1 cellular context compared by ENCODE assay signal in the genomic region with DNA sequence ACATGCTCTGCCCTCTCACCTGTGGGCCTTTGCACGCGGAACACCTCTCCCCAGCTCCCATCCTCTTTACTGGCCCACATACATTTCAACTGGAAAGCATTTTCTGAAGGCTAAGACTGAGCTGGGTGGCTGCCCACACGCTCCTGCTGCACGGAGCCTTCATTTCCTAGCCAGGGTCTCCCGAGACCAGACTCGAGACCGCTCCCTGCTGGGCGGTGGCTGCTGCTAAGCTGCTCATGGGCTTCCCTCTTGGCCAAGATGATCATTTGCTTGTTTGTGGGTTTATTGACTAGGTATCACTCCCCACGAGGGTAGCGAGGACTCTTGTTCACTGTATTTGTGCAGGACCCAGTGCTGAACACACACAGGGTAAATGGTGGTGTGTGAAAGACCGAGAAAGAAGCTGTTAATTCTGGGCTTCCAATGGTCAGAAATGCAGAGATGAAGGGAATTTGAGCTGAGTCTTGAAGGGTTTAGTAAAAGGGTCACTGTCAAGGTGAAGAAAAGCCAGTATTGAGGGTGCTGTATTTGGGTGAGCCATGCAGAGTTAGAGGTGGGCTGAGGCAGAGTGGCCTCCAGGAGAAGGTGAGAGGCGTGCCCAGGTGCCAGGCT.
TF ChIP-seq lines count a peak whose summit lies in the region.

No MANE protein-coding gene starts in this region.

TF ChIP-seq in HepG2, 621 proteins besides CTCF, POLR2A, EP300 and RAD21 (continued from another document and continues in another):
- TF ChIP-seq, protein P1, sequence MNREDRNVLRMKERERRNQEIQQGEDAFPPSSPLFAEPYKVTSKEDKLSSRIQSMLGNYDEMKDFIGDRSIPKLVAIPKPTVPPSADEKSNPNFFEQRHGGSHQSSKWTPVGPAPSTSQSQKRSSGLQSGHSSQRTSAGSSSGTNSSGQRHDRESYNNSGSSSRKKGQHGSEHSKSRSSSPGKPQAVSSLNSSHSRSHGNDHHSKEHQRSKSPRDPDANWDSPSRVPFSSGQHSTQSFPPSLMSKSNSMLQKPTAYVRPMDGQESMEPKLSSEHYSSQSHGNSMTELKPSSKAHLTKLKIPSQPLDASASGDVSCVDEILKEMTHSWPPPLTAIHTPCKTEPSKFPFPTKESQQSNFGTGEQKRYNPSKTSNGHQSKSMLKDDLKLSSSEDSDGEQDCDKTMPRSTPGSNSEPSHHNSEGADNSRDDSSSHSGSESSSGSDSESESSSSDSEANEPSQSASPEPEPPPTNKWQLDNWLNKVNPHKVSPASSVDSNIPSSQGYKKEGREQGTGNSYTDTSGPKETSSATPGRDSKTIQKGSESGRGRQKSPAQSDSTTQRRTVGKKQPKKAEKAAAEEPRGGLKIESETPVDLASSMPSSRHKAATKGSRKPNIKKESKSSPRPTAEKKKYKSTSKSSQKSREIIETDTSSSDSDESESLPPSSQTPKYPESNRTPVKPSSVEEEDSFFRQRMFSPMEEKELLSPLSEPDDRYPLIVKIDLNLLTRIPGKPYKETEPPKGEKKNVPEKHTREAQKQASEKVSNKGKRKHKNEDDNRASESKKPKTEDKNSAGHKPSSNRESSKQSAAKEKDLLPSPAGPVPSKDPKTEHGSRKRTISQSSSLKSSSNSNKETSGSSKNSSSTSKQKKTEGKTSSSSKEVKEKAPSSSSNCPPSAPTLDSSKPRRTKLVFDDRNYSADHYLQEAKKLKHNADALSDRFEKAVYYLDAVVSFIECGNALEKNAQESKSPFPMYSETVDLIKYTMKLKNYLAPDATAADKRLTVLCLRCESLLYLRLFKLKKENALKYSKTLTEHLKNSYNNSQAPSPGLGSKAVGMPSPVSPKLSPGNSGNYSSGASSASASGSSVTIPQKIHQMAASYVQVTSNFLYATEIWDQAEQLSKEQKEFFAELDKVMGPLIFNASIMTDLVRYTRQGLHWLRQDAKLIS (CRISPR knock-in tag; IDR thresholded peaks at IDR 0.05) = no peak
- TF ChIP-seq, protein P2, sequence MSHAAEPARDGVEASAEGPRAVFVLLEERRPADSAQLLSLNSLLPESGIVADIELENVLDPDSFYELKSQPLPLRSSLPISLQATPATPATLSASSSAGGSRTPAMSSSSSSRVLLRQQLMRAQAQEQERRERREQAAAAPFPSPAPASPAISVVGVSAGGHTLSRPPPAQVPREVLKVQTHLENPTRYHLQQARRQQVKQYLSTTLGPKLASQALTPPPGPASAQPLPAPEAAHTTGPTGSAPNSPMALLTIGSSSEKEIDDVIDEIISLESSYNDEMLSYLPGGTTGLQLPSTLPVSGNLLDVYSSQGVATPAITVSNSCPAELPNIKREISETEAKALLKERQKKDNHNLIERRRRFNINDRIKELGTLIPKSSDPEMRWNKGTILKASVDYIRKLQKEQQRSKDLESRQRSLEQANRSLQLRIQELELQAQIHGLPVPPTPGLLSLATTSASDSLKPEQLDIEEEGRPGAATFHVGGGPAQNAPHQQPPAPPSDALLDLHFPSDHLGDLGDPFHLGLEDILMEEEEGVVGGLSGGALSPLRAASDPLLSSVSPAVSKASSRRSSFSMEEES (CRISPR knock-in tag; IDR thresholded peaks at IDR 0.05) = no peak
- TF ChIP-seq PCBP2 (optimal IDR thresholded peaks at IDR 0.05; ENCODE audit: low read depth, low read length, poor library complexity, severe bottlenecking) = no peak
- TF ChIP-seq CREM (IDR thresholded peaks at IDR 0.05) = no peak
- TF ChIP-seq CREM (CRISPR knock-in tag; IDR thresholded peaks at IDR 0.05) = no peak
- TF ChIP-seq ZNF83 (CRISPR knock-in tag; IDR thresholded peaks at IDR 0.05; ENCODE audit: borderline replicate concordance) = no peak
- 0 out of 2 replicates have a peak, but pooled peaks have one; percentile 20 for TF ChIP-seq GZF1 (CRISPR knock-in tag; IDR thresholded peaks at IDR 0.05)
- TF ChIP-seq, protein P3, sequence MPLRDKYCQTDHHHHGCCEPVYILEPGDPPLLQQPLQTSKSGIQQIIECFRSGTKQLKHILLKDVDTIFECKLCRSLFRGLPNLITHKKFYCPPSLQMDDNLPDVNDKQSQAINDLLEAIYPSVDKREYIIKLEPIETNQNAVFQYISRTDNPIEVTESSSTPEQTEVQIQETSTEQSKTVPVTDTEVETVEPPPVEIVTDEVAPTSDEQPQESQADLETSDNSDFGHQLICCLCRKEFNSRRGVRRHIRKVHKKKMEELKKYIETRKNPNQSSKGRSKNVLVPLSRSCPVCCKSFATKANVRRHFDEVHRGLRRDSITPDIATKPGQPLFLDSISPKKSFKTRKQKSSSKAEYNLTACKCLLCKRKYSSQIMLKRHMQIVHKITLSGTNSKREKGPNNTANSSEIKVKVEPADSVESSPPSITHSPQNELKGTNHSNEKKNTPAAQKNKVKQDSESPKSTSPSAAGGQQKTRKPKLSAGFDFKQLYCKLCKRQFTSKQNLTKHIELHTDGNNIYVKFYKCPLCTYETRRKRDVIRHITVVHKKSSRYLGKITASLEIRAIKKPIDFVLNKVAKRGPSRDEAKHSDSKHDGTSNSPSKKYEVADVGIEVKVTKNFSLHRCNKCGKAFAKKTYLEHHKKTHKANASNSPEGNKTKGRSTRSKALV (CRISPR knock-in tag; IDR thresholded peaks at IDR 0.05) = no peak
- TF ChIP-seq ZNF788 (CRISPR knock-in tag; IDR thresholded peaks at IDR 0.05; ENCODE audit: borderline replicate concordance) = 0 out of 2 replicates have a peak, but pooled peaks have one; percentile 17
- TF ChIP-seq, protein P4, sequence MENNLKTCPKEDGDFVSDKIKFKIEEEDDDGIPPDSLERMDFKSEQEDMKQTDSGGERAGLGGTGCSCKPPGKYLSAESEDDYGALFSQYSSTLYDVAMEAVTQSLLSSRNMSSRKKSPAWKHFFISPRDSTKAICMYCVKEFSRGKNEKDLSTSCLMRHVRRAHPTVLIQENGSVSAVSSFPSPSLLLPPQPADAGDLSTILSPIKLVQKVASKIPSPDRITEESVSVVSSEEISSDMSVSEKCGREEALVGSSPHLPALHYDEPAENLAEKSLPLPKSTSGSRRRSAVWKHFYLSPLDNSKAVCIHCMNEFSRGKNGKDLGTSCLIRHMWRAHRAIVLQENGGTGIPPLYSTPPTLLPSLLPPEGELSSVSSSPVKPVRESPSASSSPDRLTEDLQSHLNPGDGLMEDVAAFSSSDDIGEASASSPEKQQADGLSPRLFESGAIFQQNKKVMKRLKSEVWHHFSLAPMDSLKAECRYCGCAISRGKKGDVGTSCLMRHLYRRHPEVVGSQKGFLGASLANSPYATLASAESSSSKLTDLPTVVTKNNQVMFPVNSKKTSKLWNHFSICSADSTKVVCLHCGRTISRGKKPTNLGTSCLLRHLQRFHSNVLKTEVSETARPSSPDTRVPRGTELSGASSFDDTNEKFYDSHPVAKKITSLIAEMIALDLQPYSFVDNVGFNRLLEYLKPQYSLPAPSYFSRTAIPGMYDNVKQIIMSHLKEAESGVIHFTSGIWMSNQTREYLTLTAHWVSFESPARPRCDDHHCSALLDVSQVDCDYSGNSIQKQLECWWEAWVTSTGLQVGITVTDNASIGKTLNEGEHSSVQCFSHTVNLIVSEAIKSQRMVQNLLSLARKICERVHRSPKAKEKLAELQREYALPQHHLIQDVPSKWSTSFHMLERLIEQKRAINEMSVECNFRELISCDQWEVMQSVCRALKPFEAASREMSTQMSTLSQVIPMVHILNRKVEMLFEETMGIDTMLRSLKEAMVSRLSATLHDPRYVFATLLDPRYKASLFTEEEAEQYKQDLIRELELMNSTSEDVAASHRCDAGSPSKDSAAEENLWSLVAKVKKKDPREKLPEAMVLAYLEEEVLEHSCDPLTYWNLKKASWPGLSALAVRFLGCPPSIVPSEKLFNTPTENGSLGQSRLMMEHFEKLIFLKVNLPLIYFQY (CRISPR knock-in tag; IDR thresholded peaks at IDR 0.05; ENCODE audit: borderline replicate concordance) = no peak
- TF ChIP-seq, protein P5, sequence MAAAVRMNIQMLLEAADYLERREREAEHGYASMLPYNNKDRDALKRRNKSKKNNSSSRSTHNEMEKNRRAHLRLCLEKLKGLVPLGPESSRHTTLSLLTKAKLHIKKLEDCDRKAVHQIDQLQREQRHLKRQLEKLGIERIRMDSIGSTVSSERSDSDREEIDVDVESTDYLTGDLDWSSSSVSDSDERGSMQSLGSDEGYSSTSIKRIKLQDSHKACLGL (CRISPR knock-in tag; IDR thresholded peaks at IDR 0.05) = peak; percentile 16; the same call in 1 of the 2 replicates
- no peak for TF ChIP-seq ZNF468 (CRISPR knock-in tag; IDR thresholded peaks at IDR 0.05)
- TF ChIP-seq CHD2 (IDR thresholded peaks at IDR 0.05; ENCODE audit: low read depth, low read length) = peak; percentile 40; the same call in 1 of the 2 replicates
- no peak for TF ChIP-seq FOXA3 (CRISPR knock-in tag; IDR thresholded peaks at IDR 0.05)
- TF ChIP-seq, protein P6, sequence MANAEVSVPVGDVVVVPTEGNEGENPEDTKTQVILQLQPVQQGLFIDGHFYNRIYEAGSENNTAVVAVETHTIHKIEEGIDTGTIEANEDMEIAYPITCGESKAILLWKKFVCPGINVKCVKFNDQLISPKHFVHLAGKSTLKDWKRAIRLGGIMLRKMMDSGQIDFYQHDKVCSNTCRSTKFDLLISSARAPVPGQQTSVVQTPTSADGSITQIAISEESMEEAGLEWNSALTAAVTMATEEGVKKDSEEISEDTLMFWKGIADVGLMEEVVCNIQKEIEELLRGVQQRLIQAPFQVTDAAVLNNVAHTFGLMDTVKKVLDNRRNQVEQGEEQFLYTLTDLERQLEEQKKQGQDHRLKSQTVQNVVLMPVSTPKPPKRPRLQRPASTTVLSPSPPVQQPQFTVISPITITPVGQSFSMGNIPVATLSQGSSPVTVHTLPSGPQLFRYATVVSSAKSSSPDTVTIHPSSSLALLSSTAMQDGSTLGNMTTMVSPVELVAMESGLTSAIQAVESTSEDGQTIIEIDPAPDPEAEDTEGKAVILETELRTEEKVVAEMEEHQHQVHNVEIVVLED (CRISPR knock-in tag; IDR thresholded peaks at IDR 0.05; ENCODE audit: borderline replicate concordance) = no peak
- TF ChIP-seq, protein P7, sequence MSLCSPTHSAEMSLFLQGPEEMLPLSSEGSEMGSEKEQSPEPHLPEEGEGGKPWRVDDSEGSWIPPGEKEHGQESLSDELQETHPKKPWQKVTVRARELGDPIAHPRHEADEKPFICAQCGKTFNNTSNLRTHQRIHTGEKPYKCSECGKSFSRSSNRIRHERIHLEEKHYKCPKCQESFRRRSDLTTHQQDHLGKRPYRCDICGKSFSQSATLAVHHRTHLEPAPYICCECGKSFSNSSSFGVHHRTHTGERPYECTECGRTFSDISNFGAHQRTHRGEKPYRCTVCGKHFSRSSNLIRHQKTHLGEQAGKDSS (CRISPR knock-in tag; IDR thresholded peaks at IDR 0.05; ENCODE audit: borderline replicate concordance, low read depth) = peak; percentile 4; the same call in 1 of the 2 replicates
- no peak for TF ChIP-seq MEIS2 (CRISPR knock-in tag; IDR thresholded peaks at IDR 0.05)
- TF ChIP-seq MATR3 (CRISPR knock-in tag; IDR thresholded peaks at IDR 0.05) = no peak
- TF ChIP-seq ZBTB1 (CRISPR knock-in tag; IDR thresholded peaks at IDR 0.05; ENCODE audit: borderline replicate concordance) = no peak
- TF ChIP-seq, protein P8, sequence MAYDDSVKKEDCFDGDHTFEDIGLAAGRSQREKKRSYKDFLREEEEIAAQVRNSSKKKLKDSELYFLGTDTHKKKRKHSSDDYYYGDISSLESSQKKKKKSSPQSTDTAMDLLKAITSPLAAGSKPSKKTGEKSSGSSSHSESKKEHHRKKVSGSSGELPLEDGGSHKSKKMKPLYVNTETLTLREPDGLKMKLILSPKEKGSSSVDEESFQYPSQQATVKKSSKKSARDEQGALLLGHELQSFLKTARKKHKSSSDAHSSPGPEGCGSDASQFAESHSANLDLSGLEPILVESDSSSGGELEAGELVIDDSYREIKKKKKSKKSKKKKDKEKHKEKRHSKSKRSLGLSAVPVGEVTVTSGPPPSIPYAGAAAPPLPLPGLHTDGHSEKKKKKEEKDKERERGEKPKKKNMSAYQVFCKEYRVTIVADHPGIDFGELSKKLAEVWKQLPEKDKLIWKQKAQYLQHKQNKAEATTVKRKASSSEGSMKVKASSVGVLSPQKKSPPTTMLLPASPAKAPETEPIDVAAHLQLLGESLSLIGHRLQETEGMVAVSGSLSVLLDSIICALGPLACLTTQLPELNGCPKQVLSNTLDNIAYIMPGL (CRISPR knock-in tag; IDR thresholded peaks at IDR 0.05; ENCODE audit: borderline replicate concordance in 1 of 2, low read depth in 1 of 2) = peak; percentile 54 to 93; a peak in 3 of 4 replicates
- TF ChIP-seq, protein P9, sequence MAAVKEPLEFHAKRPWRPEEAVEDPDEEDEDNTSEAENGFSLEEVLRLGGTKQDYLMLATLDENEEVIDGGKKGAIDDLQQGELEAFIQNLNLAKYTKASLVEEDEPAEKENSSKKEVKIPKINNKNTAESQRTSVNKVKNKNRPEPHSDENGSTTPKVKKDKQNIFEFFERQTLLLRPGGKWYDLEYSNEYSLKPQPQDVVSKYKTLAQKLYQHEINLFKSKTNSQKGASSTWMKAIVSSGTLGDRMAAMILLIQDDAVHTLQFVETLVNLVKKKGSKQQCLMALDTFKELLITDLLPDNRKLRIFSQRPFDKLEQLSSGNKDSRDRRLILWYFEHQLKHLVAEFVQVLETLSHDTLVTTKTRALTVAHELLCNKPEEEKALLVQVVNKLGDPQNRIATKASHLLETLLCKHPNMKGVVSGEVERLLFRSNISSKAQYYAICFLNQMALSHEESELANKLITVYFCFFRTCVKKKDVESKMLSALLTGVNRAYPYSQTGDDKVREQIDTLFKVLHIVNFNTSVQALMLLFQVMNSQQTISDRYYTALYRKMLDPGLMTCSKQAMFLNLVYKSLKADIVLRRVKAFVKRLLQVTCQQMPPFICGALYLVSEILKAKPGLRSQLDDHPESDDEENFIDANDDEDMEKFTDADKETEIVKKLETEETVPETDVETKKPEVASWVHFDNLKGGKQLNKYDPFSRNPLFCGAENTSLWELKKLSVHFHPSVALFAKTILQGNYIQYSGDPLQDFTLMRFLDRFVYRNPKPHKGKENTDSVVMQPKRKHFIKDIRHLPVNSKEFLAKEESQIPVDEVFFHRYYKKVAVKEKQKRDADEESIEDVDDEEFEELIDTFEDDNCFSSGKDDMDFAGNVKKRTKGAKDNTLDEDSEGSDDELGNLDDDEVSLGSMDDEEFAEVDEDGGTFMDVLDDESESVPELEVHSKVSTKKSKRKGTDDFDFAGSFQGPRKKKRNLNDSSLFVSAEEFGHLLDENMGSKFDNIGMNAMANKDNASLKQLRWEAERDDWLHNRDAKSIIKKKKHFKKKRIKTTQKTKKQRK (IDR thresholded peaks at IDR 0.05; ENCODE audit: low read length) = no peak
- TF ChIP-seq KDM2A (CRISPR knock-in tag; IDR thresholded peaks at IDR 0.05; ENCODE audit: borderline replicate concordance, low read depth) = peak; percentile 65; the same call in 1 of the 2 replicates
- no peak for TF ChIP-seq REXO4 (CRISPR knock-in tag; IDR thresholded peaks at IDR 0.05; ENCODE audit: borderline replicate concordance)
- TF ChIP-seq AHR (CRISPR knock-in tag; IDR thresholded peaks at IDR 0.05) = no peak
- TF ChIP-seq FOSL2 (CRISPR knock-in tag; IDR thresholded peaks at IDR 0.05) = no peak
- TF ChIP-seq, protein P10, sequence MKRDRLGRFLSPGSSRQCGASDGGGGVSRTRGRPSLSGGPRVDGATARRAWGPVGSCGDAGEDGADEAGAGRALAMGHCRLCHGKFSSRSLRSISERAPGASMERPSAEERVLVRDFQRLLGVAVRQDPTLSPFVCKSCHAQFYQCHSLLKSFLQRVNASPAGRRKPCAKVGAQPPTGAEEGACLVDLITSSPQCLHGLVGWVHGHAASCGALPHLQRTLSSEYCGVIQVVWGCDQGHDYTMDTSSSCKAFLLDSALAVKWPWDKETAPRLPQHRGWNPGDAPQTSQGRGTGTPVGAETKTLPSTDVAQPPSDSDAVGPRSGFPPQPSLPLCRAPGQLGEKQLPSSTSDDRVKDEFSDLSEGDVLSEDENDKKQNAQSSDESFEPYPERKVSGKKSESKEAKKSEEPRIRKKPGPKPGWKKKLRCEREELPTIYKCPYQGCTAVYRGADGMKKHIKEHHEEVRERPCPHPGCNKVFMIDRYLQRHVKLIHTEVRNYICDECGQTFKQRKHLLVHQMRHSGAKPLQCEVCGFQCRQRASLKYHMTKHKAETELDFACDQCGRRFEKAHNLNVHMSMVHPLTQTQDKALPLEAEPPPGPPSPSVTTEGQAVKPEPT (CRISPR knock-in tag; IDR thresholded peaks at IDR 0.05; ENCODE audit: low read depth) = no peak
- peak; percentile 48; the same call in 1 of the 2 replicates for TF ChIP-seq MXD4 (CRISPR knock-in tag; IDR thresholded peaks at IDR 0.05)
- no peak for TF ChIP-seq HHEX (CRISPR knock-in tag; IDR thresholded peaks at IDR 0.05)
- no peak for TF ChIP-seq ISL2 (CRISPR knock-in tag; IDR thresholded peaks at IDR 0.05)
- TF ChIP-seq JDP2 (CRISPR knock-in tag; IDR thresholded peaks at IDR 0.05; ENCODE audit: borderline replicate concordance) = no peak
